ENCODE assay signal across 10 cellular contexts in the genomic region with DNA sequence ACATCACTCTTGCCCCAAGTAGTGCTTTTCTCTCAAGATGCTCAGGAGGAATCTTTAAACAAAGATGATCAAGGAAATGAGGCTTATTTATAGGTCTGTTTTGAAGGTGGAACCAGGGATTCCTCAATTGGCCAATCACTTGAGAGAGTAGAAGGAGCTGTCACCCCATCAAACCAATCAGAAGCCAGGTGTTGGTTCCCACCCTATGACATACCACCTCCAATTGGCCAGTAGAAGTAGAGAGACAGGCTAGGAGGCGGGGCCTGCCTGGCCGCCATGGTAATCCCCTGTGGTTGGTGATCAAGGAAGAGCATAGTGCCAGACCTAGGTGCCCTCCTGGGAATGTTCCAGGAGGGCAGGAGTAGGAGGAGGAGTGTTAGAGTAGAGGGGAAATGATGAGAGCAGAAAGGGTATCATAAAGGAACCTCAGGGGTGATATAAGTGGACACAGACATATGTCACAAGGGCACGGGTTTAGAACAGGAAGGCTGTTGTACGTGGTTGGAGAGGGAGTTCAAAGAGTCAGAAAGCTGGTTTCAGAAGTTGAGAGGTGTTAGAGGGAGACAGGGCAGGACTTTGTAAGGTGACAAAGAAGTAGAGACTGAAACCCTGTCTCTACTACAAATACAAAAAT. TPM values are rescaled to one million over a fixed set of nuclear protein-coding genes. Genes with fewer than 3 reads are reported as not detected.
DNase-seq lines count a peak whose midpoint lies in the region; ATAC-seq and TF ChIP-seq lines count a peak whose summit lies in the region.
"Had no signal": no experiment of that assay in that cellular context is flagged by ENCODE, and none has a peak within 500 bp of the region (broad histone marks: within the 10 kb centered on the region; RNA-seq: fewer than 3 reads in every experiment).

No MANE protein-coding gene starts in this region.

- H3K27ac Mint-ChIP-seq in activated naive CD4-positive, alpha-beta T cell treated with anti-CD3 and anti-CD28 coated beads, Interleukin-2, amount 50 U/mL, for 72 hours, result peak overlapping the region; percentile 11 to 60
- no peak overlapping the region for H3K27ac Mint-ChIP-seq in WTC11

- ATAC-seq in activated naive CD4-positive, alpha-beta T cell treated with anti-CD3 and anti-CD28 coated beads, Interleukin-2, amount 50 U/mL, for 72 hours, result peak; percentile 89 to 93
- ATAC-seq in HG02973 (IDR thresholded peaks at IDR 0.05; ENCODE audit: unreplicated experiment) (peak; percentile 75), WTC11 (peak; percentile 85), HG02884 (IDR thresholded peaks at IDR 0.05; ENCODE audit: unreplicated experiment) (no peak)
- peak; percentile 71 for ATAC-seq in stimulated activated naive CD8-positive, alpha-beta T cell treated with anti-CD3 and anti-CD28 coated beads, Interleukin-15, Interleukin-2, amounts not matched to agents 100 U/mL and 50 U/mL, for 24 hours
- ATAC-seq: left ventricle myocardium superior had no signal

- TF ChIP-seq CTCF in WTC11 (IDR thresholded peaks at IDR 0.05), result no peak

- no peaks in the 10 kb centered on the region for H3K36me3 Mint-ChIP-seq in activated naive CD4-positive, alpha-beta T cell treated with anti-CD3 and anti-CD28 coated beads, Interleukin-2, amount 50 U/mL, for 72 hours
- no peaks in the 10 kb centered on the region for H3K36me3 Mint-ChIP-seq in WTC11

- H3K4me3 Mint-ChIP-seq in WTC11, result no peak overlapping the region

- POLR2A ChIA-PET in WTC11 (lab: Charles Lee), result no interaction called here

- no peaks in the 10 kb centered on the region for H3K4me1 Mint-ChIP-seq in WTC11

- CTCF ChIA-PET in WTC11 (lab: Charles Lee), result interaction anchor here (1.2 kb wide), 1 partner anchor 16 kb away, joined by 3 read pairs; a partner anchor contains a TSS

- peaks cover 30% of the 10 kb centered on the region for H3K27me3 Mint-ChIP-seq in WTC11 (ENCODE audit: low read depth)

- H3K9me3 Mint-ChIP-seq in activated naive CD4-positive, alpha-beta T cell treated with anti-CD3 and anti-CD28 coated beads, Interleukin-2, amount 50 U/mL, for 72 hours, result no peaks in the 10 kb centered on the region
- H3K9me3 Mint-ChIP-seq in WTC11, result peaks cover 7% of the 10 kb centered on the region

- DNase-seq in activated naive CD4-positive, alpha-beta T cell treated with anti-CD3 and anti-CD28 coated beads, Interleukin-2, amount 50 U/mL, for 72 hours (ENCODE audit: low spot score in 2 of 2), result peak in 1 of 2 donors; percentile 20
- DNase-seq in activated naive CD4-positive, alpha-beta T cell treated with Interleukin-2 at 50 U/mL for 16 hours, result no peak
- DNase-seq in WTC11 (ENCODE audit: low spot score), result no peak
- peak; percentile 27 for DNase-seq in stimulated activated naive CD8-positive, alpha-beta T cell treated with anti-CD3 and anti-CD28 coated beads, Interleukin-15, Interleukin-2, amounts not matched to agents 100 U/mL and 50 U/mL, for 24 hours
- DNase-seq in DMS114 treated with DMSO at 0.1 percent for 48 hours (lab: John Stamatoyannopoulos, UW; ENCODE audit: unreplicated experiment), result no peak
- DNase-seq in NCI-H187 treated with DMSO at 0.1 percent for 48 hours (lab: John Stamatoyannopoulos, UW), result no peak
- DNase-seq: left ventricle myocardium superior had no signal

TF ChIP-seq in WTC11, 78 proteins besides CTCF, POLR2A, EP300 and RAD21:
- TF ChIP-seq NFYB (CRISPR knock-in tag; conservative IDR thresholded peaks at IDR 0.05; ENCODE audit: low read depth), result peak; percentile 57; the same call in 1 of the 2 replicates
- no peak for TF ChIP-seq CREM (CRISPR knock-in tag; IDR thresholded peaks at IDR 0.05)
- no peak for TF ChIP-seq ZBTB21 (CRISPR knock-in tag; IDR thresholded peaks at IDR 0.05; ENCODE audit: borderline replicate concordance)
- TF ChIP-seq KAT7 (CRISPR knock-in tag; IDR thresholded peaks at IDR 0.05; ENCODE audit: borderline replicate concordance), result no peak
- no peak for TF ChIP-seq CBFB (CRISPR knock-in tag; IDR thresholded peaks at IDR 0.05; ENCODE audit: low read depth)

RNA-seq across cellular contexts. Expression of a gene that starts 10.5 kb away (rescaled TPM):
- not detected for total RNA-seq in activated naive CD4-positive, alpha-beta T cell treated with anti-CD3 and anti-CD28 coated beads, Interleukin-2, amount 50 U/mL, for 72 hours
- not detected in 3 replicates for total RNA-seq in WTC11 (2021)
- total RNA-seq: cardiac muscle cell, left ventricle myocardium superior had no signal

RNA-seq across cellular contexts. Expression of a gene that starts 16.1 kb away (rescaled TPM):
- total RNA-seq in activated naive CD4-positive, alpha-beta T cell treated with anti-CD3 and anti-CD28 coated beads, Interleukin-2, amount 50 U/mL, for 72 hours, result 10 to 100 TPM; 44.2 to 44.5 TPM
- 23.5 to 25.4 TPM (median 24.4 TPM) in 3 replicates for total RNA-seq in WTC11 (2021)

RNA-seq across cellular contexts. Expression of a gene that starts 32.4 kb away (rescaled TPM):
- 10 to 100 TPM; 69.3 to 79.0 TPM for total RNA-seq in activated naive CD4-positive, alpha-beta T cell treated with anti-CD3 and anti-CD28 coated beads, Interleukin-2, amount 50 U/mL, for 72 hours
- total RNA-seq in WTC11 (2021), result 84.7 to 94.9 TPM (median 88.6 TPM) in 3 replicates

RNA-seq across cellular contexts. Expression of a gene that starts 33.0 kb away (rescaled TPM):
- total RNA-seq in activated naive CD4-positive, alpha-beta T cell treated with anti-CD3 and anti-CD28 coated beads, Interleukin-2, amount 50 U/mL, for 72 hours, result not detected
- total RNA-seq in WTC11 (2021), result 0.59 to 1.2 TPM (median 1.1 TPM) in 3 replicates
- total RNA-seq: left ventricle myocardium superior had no signal

RNA-seq across cellular contexts. Expression of a gene that starts 45.1 kb away (rescaled TPM):
- under 1 TPM; 0.62 to 0.77 TPM for total RNA-seq in activated naive CD4-positive, alpha-beta T cell treated with anti-CD3 and anti-CD28 coated beads, Interleukin-2, amount 50 U/mL, for 72 hours
- 1.4 to 1.9 TPM (median 1.7 TPM) in 3 replicates for total RNA-seq in WTC11 (2021)
